1 cellular context compared by ENCODE assay signal in the genomic region with DNA sequence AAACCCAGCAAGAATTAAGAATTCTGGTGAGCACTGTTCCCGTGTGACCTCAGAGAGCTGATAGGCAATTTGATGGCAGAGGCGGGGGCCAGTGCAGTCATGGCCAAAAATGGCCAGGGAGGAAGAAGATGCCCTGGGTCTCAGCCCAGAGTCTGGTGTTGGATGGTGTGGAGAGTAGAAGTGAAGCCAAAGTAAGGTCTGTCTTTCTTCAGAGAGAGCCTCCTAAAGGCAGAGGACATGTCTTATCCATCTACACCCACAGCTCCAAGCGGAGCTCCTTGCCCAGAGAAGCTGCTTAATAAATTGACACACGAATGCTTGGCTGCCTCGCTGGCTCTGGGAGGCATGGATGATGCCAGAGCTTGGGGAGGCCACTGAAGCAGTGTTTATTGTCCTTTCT.
TF ChIP-seq lines count a peak whose summit lies in the region.

No MANE protein-coding gene starts in this region.

TF ChIP-seq in K562, 482 proteins besides CTCF, POLR2A, EP300 and RAD21:
- no peak for TF ChIP-seq SMAD3 (CRISPR knock-in tag; conservative IDR thresholded peaks at IDR 0.05)
- TF ChIP-seq ZNF512 (tag; IDR thresholded peaks at IDR 0.05), result no peak
- TF ChIP-seq, protein P1, sequence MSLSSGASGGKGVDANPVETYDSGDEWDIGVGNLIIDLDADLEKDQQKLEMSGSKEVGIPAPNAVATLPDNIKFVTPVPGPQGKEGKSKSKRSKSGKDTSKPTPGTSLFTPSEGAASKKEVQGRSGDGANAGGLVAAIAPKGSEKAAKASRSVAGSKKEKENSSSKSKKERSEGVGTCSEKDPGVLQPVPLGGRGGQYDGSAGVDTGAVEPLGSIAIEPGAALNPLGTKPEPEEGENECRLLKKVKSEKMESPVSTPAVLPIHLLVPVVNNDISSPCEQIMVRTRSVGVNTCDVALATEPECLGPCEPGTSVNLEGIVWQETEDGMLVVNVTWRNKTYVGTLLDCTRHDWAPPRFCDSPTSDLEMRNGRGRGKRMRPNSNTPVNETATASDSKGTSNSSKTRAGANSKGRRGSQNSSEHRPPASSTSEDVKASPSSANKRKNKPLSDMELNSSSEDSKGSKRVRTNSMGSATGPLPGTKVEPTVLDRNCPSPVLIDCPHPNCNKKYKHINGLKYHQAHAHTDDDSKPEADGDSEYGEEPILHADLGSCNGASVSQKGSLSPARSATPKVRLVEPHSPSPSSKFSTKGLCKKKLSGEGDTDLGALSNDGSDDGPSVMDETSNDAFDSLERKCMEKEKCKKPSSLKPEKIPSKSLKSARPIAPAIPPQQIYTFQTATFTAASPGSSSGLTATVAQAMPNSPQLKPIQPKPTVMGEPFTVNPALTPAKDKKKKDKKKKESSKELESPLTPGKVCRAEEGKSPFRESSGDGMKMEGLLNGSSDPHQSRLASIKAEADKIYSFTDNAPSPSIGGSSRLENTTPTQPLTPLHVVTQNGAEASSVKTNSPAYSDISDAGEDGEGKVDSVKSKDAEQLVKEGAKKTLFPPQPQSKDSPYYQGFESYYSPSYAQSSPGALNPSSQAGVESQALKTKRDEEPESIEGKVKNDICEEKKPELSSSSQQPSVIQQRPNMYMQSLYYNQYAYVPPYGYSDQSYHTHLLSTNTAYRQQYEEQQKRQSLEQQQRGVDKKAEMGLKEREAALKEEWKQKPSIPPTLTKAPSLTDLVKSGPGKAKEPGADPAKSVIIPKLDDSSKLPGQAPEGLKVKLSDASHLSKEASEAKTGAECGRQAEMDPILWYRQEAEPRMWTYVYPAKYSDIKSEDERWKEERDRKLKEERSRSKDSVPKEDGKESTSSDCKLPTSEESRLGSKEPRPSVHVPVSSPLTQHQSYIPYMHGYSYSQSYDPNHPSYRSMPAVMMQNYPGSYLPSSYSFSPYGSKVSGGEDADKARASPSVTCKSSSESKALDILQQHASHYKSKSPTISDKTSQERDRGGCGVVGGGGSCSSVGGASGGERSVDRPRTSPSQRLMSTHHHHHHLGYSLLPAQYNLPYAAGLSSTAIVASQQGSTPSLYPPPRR (CRISPR knock-in tag; IDR thresholded peaks at IDR 0.05; ENCODE audit: borderline replicate concordance), result no peak
- no peak for TF ChIP-seq TBL1XR1 (IDR thresholded peaks at IDR 0.05; ENCODE audit: low read length in 2 of 2)
- TF ChIP-seq, protein P2, sequence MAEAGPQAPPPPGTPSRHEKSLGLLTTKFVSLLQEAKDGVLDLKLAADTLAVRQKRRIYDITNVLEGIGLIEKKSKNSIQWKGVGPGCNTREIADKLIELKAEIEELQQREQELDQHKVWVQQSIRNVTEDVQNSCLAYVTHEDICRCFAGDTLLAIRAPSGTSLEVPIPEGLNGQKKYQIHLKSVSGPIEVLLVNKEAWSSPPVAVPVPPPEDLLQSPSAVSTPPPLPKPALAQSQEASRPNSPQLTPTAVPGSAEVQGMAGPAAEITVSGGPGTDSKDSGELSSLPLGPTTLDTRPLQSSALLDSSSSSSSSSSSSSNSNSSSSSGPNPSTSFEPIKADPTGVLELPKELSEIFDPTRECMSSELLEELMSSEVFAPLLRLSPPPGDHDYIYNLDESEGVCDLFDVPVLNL (CRISPR knock-in tag; IDR thresholded peaks at IDR 0.05; ENCODE audit: low read depth), result no peak
- TF ChIP-seq EP400 (IDR thresholded peaks at IDR 0.05), result no peak
- no peak for TF ChIP-seq ZNF311 (CRISPR knock-in tag; IDR thresholded peaks at IDR 0.05)
